Comparison of ENCODE assay signal across 8 cellular contexts in genomic region chr2:47867205-47867604, GRCh38. TPM values are rescaled to one million over a fixed set of nuclear protein-coding genes. Genes with fewer than 3 reads are reported as not detected.
DNase-seq lines count a peak whose midpoint lies in the region; ATAC-seq, FAIRE-seq and TF ChIP-seq lines count a peak whose summit lies in the region.

No MANE protein-coding gene starts in this region.

- CTCF ChIA-PET in A549 (lab: Yijun Ruan, JAX) = interaction anchor here (0.9 to 2.3 kb wide), 2 partner anchors 10 to 240 kb away, joined by 3 to 28 read pairs; no protein-coding TSS in a partner anchor

- H3K27me3 ChIP-seq in body of pancreas (no peaks in the 10 kb centered on the region), layer of hippocampus (ENCODE audit: control insufficient read depth, insufficient read depth, low read length) (no peaks in the 10 kb centered on the region)

- no peaks in the 10 kb centered on the region for H3K36me3 ChIP-seq in body of pancreas (replicated peaks in 1 of 2; ENCODE audit: insufficient read depth in 1 of 2, low read depth in 2 of 2)

- no peak overlapping the region for H3K4me3 ChIP-seq in A549
- H3K4me3 ChIP-seq in body of pancreas = no peak overlapping the region

- DNase-seq in A549 (ENCODE audit: low read depth in 1 of 2, low spot score in 1 of 2) = peak in 1 of 2 experiments; percentile 24
- DNase-seq in HS-27A (ENCODE audit: low read depth) = peak; percentile 42
- peak; percentile 41 to 70 (median 49) for DNase-seq in body of pancreas
- DNase-seq in NCI-H345 treated with DMSO at 0.1 percent for 48 hours (lab: John Stamatoyannopoulos, UW; ENCODE audit: unreplicated experiment) = no peak
- DNase-seq in NOMO-1 treated with dmso at 0.1 percent for 144 hours (lab: John Stamatoyannopoulos, UW; ENCODE audit: unreplicated experiment) = no peak

- intact Hi-C loops in body of pancreas (cut with DNase I) = no loop called here

- TF ChIP-seq POLR2A in A549 (IDR thresholded peaks at IDR 0.05; ENCODE audit: low read length) (no peak), body of pancreas (IDR thresholded peaks at IDR 0.05) (no peak)

- H3K9me3 ChIP-seq in A549 (no peaks in the 10 kb centered on the region), body of pancreas (no peaks in the 10 kb centered on the region)

- POLR2A ChIA-PET in A549 (lab: Yijun Ruan, JAX) = interaction anchor here (0.7 kb wide), 1 partner anchor 40 kb away, joined by 3 read pairs; no protein-coding TSS in a partner anchor

- TF ChIP-seq RAD21 in A549 (conservative IDR thresholded peaks at IDR 0.05 in 1 of 2, IDR thresholded peaks at IDR 0.05 in 1 of 2) = no peak

- TF ChIP-seq CTCF in A549 (IDR thresholded peaks at IDR 0.05) (no peak), body of pancreas (IDR thresholded peaks at IDR 0.05) (no peak)

- TF ChIP-seq EP300 in A549 (IDR thresholded peaks at IDR 0.05) = no peak

- H3K27ac ChIP-seq in A549 = peak overlapping the region in 1 of 2 experiments; percentile 3; a peak in 1 of 6 replicates
- H3K27ac ChIP-seq in body of pancreas = peak overlapping the region in 3 of 4 donors; percentile 21 to 43 (median 41)
- H3K27ac ChIP-seq in layer of hippocampus (ENCODE audit: low read depth, low read length) = peak overlapping the region; percentile 35

- peak; percentile 41 to 60; a peak in 3 of 6 replicates for ATAC-seq in A549
- peak; percentile 88 for ATAC-seq in body of pancreas
- no peak for ATAC-seq in GM19035 (IDR thresholded peaks at IDR 0.05; ENCODE audit: unreplicated experiment)
- ATAC-seq in HG03159 (IDR thresholded peaks at IDR 0.05; ENCODE audit: unreplicated experiment) = no peak

- WGBS in A549 (ENCODE audit: missing lambda C conversion rate) = 8% methylated on average over 2 of the region's 2 CpGs
- 0 to 2% methylated on average over 2 of the region's 2 CpGs for WGBS in body of pancreas, 2 donors

- H3K4me1 ChIP-seq in A549 (peaks cover 22% of the 10 kb centered on the region), body of pancreas (peaks cover 50% of the 10 kb centered on the region)

- no peak for FAIRE-seq in A549 (lab: Jason Lieb, UNC)

- peak overlapping the region; percentile 41 for H3K4me2 ChIP-seq in A549

TF ChIP-seq in A549, 52 proteins besides CTCF, POLR2A, EP300 and RAD21:
- TF ChIP-seq HOXA7 (CRISPR knock-in tag; IDR thresholded peaks at IDR 0.05) (no peak), CHD4 (IDR thresholded peaks at IDR 0.05; ENCODE audit: borderline replicate concordance) (no peak), ATOH8 (CRISPR knock-in tag; IDR thresholded peaks at IDR 0.05; ENCODE audit: low read depth) (no peak), KDM5A (IDR thresholded peaks at IDR 0.05) (no peak), ELK1 (IDR thresholded peaks at IDR 0.05; ENCODE audit: low read depth, low read length) (no peak), NFE2L2 (conservative IDR thresholded peaks at IDR 0.05; ENCODE audit: low read length) (no peak), ZFP36 (IDR thresholded peaks at IDR 0.05; ENCODE audit: borderline replicate concordance, partially characterized antibody) (no peak), CBX2 (IDR thresholded peaks at IDR 0.05; ENCODE audit: borderline replicate concordance, low read depth) (no peak), HEYL (CRISPR knock-in tag; IDR thresholded peaks at IDR 0.05) (no peak), HOXB5 (CRISPR knock-in tag; IDR thresholded peaks at IDR 0.05) (no peak), MAX (IDR thresholded peaks at IDR 0.05) (no peak), MAZ (IDR thresholded peaks at IDR 0.05; ENCODE audit: borderline replicate concordance, low read depth, low read length) (no peak), KDM1A (IDR thresholded peaks at IDR 0.05; ENCODE audit: low read depth) (no peak), REST (IDR thresholded peaks at IDR 0.05) (no peak), POLR2AphosphoS2 (conservative IDR thresholded peaks at IDR 0.05; ENCODE audit: low read length) (no peak), NPAS2 (CRISPR knock-in tag; IDR thresholded peaks at IDR 0.05; ENCODE audit: borderline replicate concordance) (no peak)

RNA-seq across cellular contexts. Expression of gene FBXO11, which starts 39.1 kb away (rescaled TPM):
- polyA plus RNA-seq in A549 (2011; rRNA removed) (61.4 and 125 TPM in 2 replicates), A549 (2017; fragmentation: RNase III; extraction: RNeasy Plus Mini Kit Qiagen cat#74134 plus additional on column Dnase treatment) (51.1 to 53.2 TPM (median 52.3 TPM) in 3 replicates)
- polyA plus RNA-seq in A549 (2012; cell fraction: cytosol; rRNA removed) = 23.4 and 27.4 TPM in 2 replicates
- 25.8 and 35.2 TPM in 2 replicates for polyA plus RNA-seq in A549 (2012; cell fraction: nucleus; rRNA removed)
- 58.9 and 78.9 TPM in 2 replicates for polyA minus RNA-seq in A549 (2011; rRNA and poly(A)+ RNA removed)
- 10 to 100 TPM; 25.1 to 41.0 TPM for total RNA-seq in body of pancreas

Comparison
In these comparisons a context has a peak if more than half of its experiments do, and no peak if none do; other contexts are left out.
1. ATAC-seq: peak in A549 (2 of 2) and body of pancreas (single experiment); none in GM19035 (single experiment) and HG03159 (single experiment).
2. DNase-seq: peak in HS-27A (single experiment) and body of pancreas (4 of 4); none in NCI-H345 treated with DMSO at 0.1 percent for 48 hours (single experiment) and NOMO-1 treated with dmso at 0.1 percent for 144 hours (single experiment).